In genomic region chr11:11672101-11672500, GRCh38 we compare ENCODE assay signal across 18 cellular contexts. TPM values are rescaled to one million over a fixed set of nuclear protein-coding genes. Genes with fewer than 3 reads are reported as not detected.
DNase-seq lines count a peak whose midpoint lies in the region; ATAC-seq, FAIRE-seq and TF ChIP-seq lines count a peak whose summit lies in the region.
"Had no signal": no experiment of that assay in that cellular context is flagged by ENCODE, and none has a peak within 500 bp of the region (broad histone marks: within the 10 kb centered on the region; RNA-seq: fewer than 3 reads in every experiment).

No MANE protein-coding gene starts in this region.

- peaks cover 5% of the 10 kb centered on the region for H3K9me3 Mint-ChIP-seq in GM23338
- H3K9me3 Mint-ChIP-seq in WTC11: peaks cover 5% of the 10 kb centered on the region

- no peak overlapping the region for H3K27ac Mint-ChIP-seq in GM23338
- H3K27ac Mint-ChIP-seq in WTC11: 0 out of 2 replicates have a peak overlapping the region, but pooled peaks have one; percentile 9
- H3K27ac Mint-ChIP-seq: CD4-positive, alpha-beta memory T cell had no signal

- H3K4me2 ChIP-seq in GM23338 (no peak overlapping the region), keratinocyte (ENCODE audit: control insufficient read depth, extremely low read depth, insufficient read depth, low read depth, low read length) (peak overlapping the region; percentile 56)

- H3K79me2 ChIP-seq in GM23338 (replicated peaks; ENCODE audit: insufficient read depth) (no peaks in the 10 kb centered on the region), keratinocyte (ENCODE audit: control insufficient read depth, insufficient read depth, low read length) (no peaks in the 10 kb centered on the region)

- no peaks in the 10 kb centered on the region for H3F3A ChIP-seq in GM23338 (replicated peaks; ENCODE audit: low read depth)

- H3K9me2 ChIP-seq in GM23338 (ENCODE audit: insufficient read depth): peaks cover 9% of the 10 kb centered on the region; the same call in 1 of the 2 replicates

- CTCF ChIA-PET in WTC11 (lab: Charles Lee): no interaction called here

- no peak overlapping the region for H3K4me3 Mint-ChIP-seq in GM23338
- no peak overlapping the region for H3K4me3 Mint-ChIP-seq in WTC11
- H3K4me3 Mint-ChIP-seq: CD4-positive, alpha-beta memory T cell had no signal

- H3K9me3 ChIP-seq in keratinocyte (ENCODE audit: control insufficient read depth, low read depth, low read length) (peaks cover 1% of the 10 kb centered on the region), sigmoid colon (no peaks in the 10 kb centered on the region), heart right ventricle (peaks cover 0 to 4% (median 0%) of the 10 kb centered on the region in 11 donors)

- WGBS in sigmoid colon, 2 donors: 88 to 92% methylated on average over 3 of the region's 3 CpGs
- 95 to 96% methylated on average over 3 of the region's 3 CpGs for WGBS in heart right ventricle, 2 donors

- H3K4me1 Mint-ChIP-seq in GM23338 (peaks cover 7% of the 10 kb centered on the region), WTC11 (peaks cover 6% of the 10 kb centered on the region)
- H3K4me1 Mint-ChIP-seq: CD4-positive, alpha-beta memory T cell had no signal

- H3K36me3 ChIP-seq in GM23338 (ENCODE audit: insufficient read depth): no peaks in the 10 kb centered on the region
- H3K36me3 ChIP-seq in keratinocyte (ENCODE audit: control insufficient read depth in 2 of 2, extremely low read depth in 1 of 2, insufficient read depth in 2 of 2, low read length in 2 of 2): no peaks in the 10 kb centered on the region
- H3K36me3 ChIP-seq in sigmoid colon: no peaks in the 10 kb centered on the region
- H3K36me3 ChIP-seq in heart right ventricle: no peaks in the 10 kb centered on the region

- peak; percentile 28 for DNase-seq in GM23338 (ENCODE audit: low spot score)
- DNase-seq in WTC11 (ENCODE audit: low spot score): no peak
- no peak for DNase-seq in keratinocyte (ENCODE audit: low read depth, low spot score)
- no peak for DNase-seq in sigmoid colon
- DNase-seq in heart right ventricle: no peak
- DNase-seq: C1 segment of cervical spinal cord; CD4-positive, alpha-beta memory T cell; COR-L47; DMS79; EL; GF-D8; GOT3; H7; HCEC 1CT had no signal

- FAIRE-seq in keratinocyte (lab: Jason Lieb, UNC): no peak
- FAIRE-seq: GM12891, GM18507 had no signal

- no peaks in the 10 kb centered on the region for H3K27me3 ChIP-seq in GM23338 (ENCODE audit: insufficient read depth)
- no peaks in the 10 kb centered on the region for H3K27me3 ChIP-seq in keratinocyte (ENCODE audit: control insufficient read depth, extremely low read depth, insufficient read depth, low read length)
- H3K27me3 ChIP-seq in sigmoid colon: no peaks in the 10 kb centered on the region
- H3K27me3 ChIP-seq in heart right ventricle: no peaks in the 10 kb centered on the region

- H3K9ac ChIP-seq in keratinocyte (ENCODE audit: control insufficient read depth, extremely low read depth, insufficient read depth, low read length): no peak overlapping the region

- intact Hi-C loops in sigmoid colon (cut with DNase I) (loop anchor here (5.0 kb wide), 1 partner anchor 100 kb away; no protein-coding TSS in a partner anchor), heart right ventricle (cut with DNase I) (no loop called here)

- ATAC-seq in GM23338: 0 out of 3 replicates have a peak, but pooled peaks have one; percentile 39
- ATAC-seq in WTC11: peak; percentile 61
- no peak for ATAC-seq in HG03025 (IDR thresholded peaks at IDR 0.05; ENCODE audit: low FRiP score, unreplicated experiment)
- ATAC-seq in heart right ventricle: no peak

- H3K27ac ChIP-seq in GM23338 (ENCODE audit: low read depth): no peak overlapping the region
- H3K27ac ChIP-seq in keratinocyte (ENCODE audit: control insufficient read depth, insufficient read depth, low read length): no peak overlapping the region
- no peak overlapping the region for H3K27ac ChIP-seq in sigmoid colon
- no peak overlapping the region for H3K27ac ChIP-seq in heart right ventricle

- TF ChIP-seq CTCF in GM23338 (conservative IDR thresholded peaks at IDR 0.05; ENCODE audit: low read depth in 2 of 2): no peak
- TF ChIP-seq CTCF in WTC11 (IDR thresholded peaks at IDR 0.05): no peak
- TF ChIP-seq CTCF in keratinocyte (optimal IDR thresholded peaks at IDR 0.05 in 1 of 3, IDR thresholded peaks at IDR 0.05 in 1 of 3, conservative IDR thresholded peaks at IDR 0.05 in 1 of 3; ENCODE audit: extremely low read depth in 1 of 3, insufficient read depth in 2 of 3, low read length in 3 of 3): no peak
- no peak for TF ChIP-seq CTCF in sigmoid colon (IDR thresholded peaks at IDR 0.05)
- no peak for TF ChIP-seq CTCF in heart right ventricle (IDR thresholded peaks at IDR 0.05)

- POLR2A ChIA-PET in WTC11 (lab: Charles Lee): no interaction called here

- peaks cover 9% of the 10 kb centered on the region for H3K27me3 Mint-ChIP-seq in GM23338 (ENCODE audit: insufficient read depth, low read depth, poor library complexity)
- no peaks in the 10 kb centered on the region; the same call in none of the 2 replicates for H3K27me3 Mint-ChIP-seq in WTC11 (ENCODE audit: low read depth)

- dilution Hi-C loops in keratinocyte (cut with MboI; ENCODE audit: extremely low pct_ligation_motif_present, low sequenced_read_pairs): no loop called here

- H3K4me3 ChIP-seq in GM23338 (no peak overlapping the region), keratinocyte (ENCODE audit: control insufficient read depth in 2 of 3, extremely low read depth in 1 of 3, insufficient read depth in 2 of 3, low read depth in 1 of 3, low read length in 3 of 3) (no peak overlapping the region), sigmoid colon (no peak overlapping the region), heart right ventricle (no peak overlapping the region)

- peaks cover 8% of the 10 kb centered on the region for H3K9me1 ChIP-seq in keratinocyte (ENCODE audit: control insufficient read depth, extremely low read depth, insufficient read depth, low read length)

- H4K20me1 ChIP-seq in GM23338 (replicated peaks; ENCODE audit: insufficient read depth) (no peaks in the 10 kb centered on the region), keratinocyte (ENCODE audit: control insufficient read depth, extremely low read depth, insufficient read depth, low read length) (no peaks in the 10 kb centered on the region)

- no peak for TF ChIP-seq EP300 in sigmoid colon (IDR thresholded peaks at IDR 0.05)

- H3K36me3 Mint-ChIP-seq in GM23338 (ENCODE audit: low read depth) (peaks cover 5% of the 10 kb centered on the region; the same call in 1 of the 3 replicates), WTC11 (peaks cover 4% of the 10 kb centered on the region; the same call in 1 of the 2 replicates)
- H3K36me3 Mint-ChIP-seq: CD4-positive, alpha-beta memory T cell had no signal

- H2AFZ ChIP-seq in GM23338: no peak overlapping the region
- H2AFZ ChIP-seq in keratinocyte (ENCODE audit: control insufficient read depth, low read length): no peak overlapping the region

- no peaks in the 10 kb centered on the region for H3K4me1 ChIP-seq in GM23338 (ENCODE audit: insufficient read depth)
- H3K4me1 ChIP-seq in keratinocyte (ENCODE audit: control insufficient read depth, extremely low read depth, insufficient read depth, low read length): peaks cover 7% of the 10 kb centered on the region
- peaks cover 0 to 48% (median 34%) of the 10 kb centered on the region in 4 donors for H3K4me1 ChIP-seq in sigmoid colon
- peaks cover 0 to 9% (median 3%) of the 10 kb centered on the region in 9 donors for H3K4me1 ChIP-seq in heart right ventricle

- no peak for TF ChIP-seq POLR2A in sigmoid colon (IDR thresholded peaks at IDR 0.05)

TF ChIP-seq in GM23338, 12 proteins besides CTCF, POLR2A, EP300 and RAD21 (continues in another document):
- TF ChIP-seq EZH2phosphoT487 (IDR thresholded peaks at IDR 0.05; ENCODE audit: unreplicated experiment): no peak

TF ChIP-seq in WTC11, 78 proteins besides CTCF, POLR2A, EP300 and RAD21 (continues in another document):
- no peak for TF ChIP-seq RORB (CRISPR knock-in tag; IDR thresholded peaks at IDR 0.05)
- TF ChIP-seq AR (CRISPR knock-in tag; IDR thresholded peaks at IDR 0.05): no peak

RNA-seq across cellular contexts. Expression of gene GALNT18, which starts 50.3 kb away (rescaled TPM):
- 10.8 and 12.2 TPM in 2 replicates for total RNA-seq in GM23338 (2014; rRNA removed; shearing (Covaris generic))
- 3.2 and 4.3 TPM in 2 replicates for polyA plus RNA-seq in GM23338 (2016; fragmentation: Nextera tagmentation; extraction: Ambion mirVana)
- total RNA-seq in WTC11 (2021): 4.4 to 5.0 TPM (median 5.0 TPM) in 3 replicates
- 27.2 to 35.5 TPM (median 29.3 TPM) in 3 replicates for polyA plus RNA-seq in keratinocyte
- 9.0 TPM for polyA plus RNA-seq in keratinocyte (2011; ENCODE audit: low read depth)
- 12.0 and 18.0 TPM in 2 replicates for polyA plus RNA-seq in keratinocyte (2011; cell fraction: cytosol; rRNA removed)
- polyA plus RNA-seq in keratinocyte (2011; cell fraction: nucleus; rRNA removed): 42.4 and 46.6 TPM in 2 replicates
- 12.8 and 24.1 TPM in 2 replicates for polyA plus RNA-seq in keratinocyte (2012; ENCODE audit: low replicate concordance)
- 27.7 to 34.9 TPM (median 29.1 TPM) in 3 replicates for polyA minus RNA-seq in keratinocyte
- 17.8 TPM for polyA minus RNA-seq in keratinocyte (2011; cell fraction: cytosol; rRNA and poly(A)+ RNA removed)
- 32.6 and 40.7 TPM in 2 replicates for polyA minus RNA-seq in keratinocyte (2011; cell fraction: nucleus; rRNA and poly(A)+ RNA removed)
- total RNA-seq in sigmoid colon: 10 to 100 TPM; 34.9 to 48.6 (median 39.8) TPM
- polyA plus RNA-seq in sigmoid colon: 10 to 100 TPM in 1 of 3 donors, 1 to 10 TPM in 1, under 1 TPM in 1; 0.92 to 11.1 (median 2.4) TPM
- total RNA-seq in heart right ventricle: 10 to 100 TPM in 9 of 10 donors, 1 to 10 TPM in 1; 9.8 to 29.0 (median 15.6) TPM
- 10 to 100 TPM in 1 of 2 donors, 1 to 10 TPM in 1; 7.0 to 28.8 TPM for polyA plus RNA-seq in heart right ventricle
- total RNA-seq: CD4-positive, alpha-beta memory T cell; G401 had no signal
- polyA plus RNA-seq: CD4-positive, alpha-beta memory T cell had no signal

Comparison
In these comparisons a context has a peak if more than half of its experiments do, and no peak if none do; other contexts are left out.
1. ATAC-seq: peak in GM23338 (single experiment) and WTC11 (single experiment); none in HG03025 (single experiment) and heart right ventricle (0 of 8).